1 cellular context compared by ENCODE assay signal in the genomic region with DNA sequence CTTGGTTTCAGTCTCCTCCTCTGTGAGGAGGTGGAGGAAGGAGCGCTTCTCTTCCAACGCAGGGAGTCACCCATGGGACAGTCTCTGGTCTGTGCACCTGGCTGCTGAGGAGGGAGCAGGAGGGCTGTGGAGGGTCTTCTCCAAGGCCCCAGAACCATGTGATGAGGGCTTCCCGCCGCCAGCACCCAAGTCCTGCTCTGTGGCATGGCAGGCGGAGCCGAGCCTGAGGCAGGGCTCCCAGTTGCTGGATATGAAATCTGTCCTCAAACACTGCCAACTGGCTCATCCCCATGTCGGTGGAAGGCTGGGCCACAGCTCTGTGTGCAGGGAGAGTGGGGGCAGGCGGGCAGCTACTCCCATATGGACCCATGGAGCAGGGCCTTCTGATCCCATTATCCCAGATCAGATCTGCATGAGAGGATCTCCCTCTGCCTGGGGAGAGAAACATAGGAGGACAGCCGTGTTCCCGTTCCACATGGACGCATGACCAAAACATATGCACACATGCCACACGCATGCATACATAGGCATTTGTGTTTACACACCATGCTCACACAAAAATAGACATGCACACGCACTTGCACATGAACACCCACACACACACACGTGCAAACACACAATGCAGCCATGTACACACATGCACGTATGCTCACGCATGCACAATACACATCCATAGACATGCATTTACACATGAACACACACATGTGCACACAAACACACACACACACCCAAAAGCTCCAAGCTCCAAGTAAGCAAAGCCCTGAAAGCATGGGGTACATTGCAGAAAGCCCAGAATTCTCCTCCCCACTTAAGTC.
A peak's percentile ranks its signal among the peaks of the same experiment; 100 is the strongest.
TF ChIP-seq lines count a peak whose summit lies in the region.

No MANE protein-coding gene starts in this region.

TF ChIP-seq in HepG2, 621 proteins besides CTCF, POLR2A, EP300 and RAD21:
- TF ChIP-seq ZNF281 (CRISPR knock-in tag; IDR thresholded peaks at IDR 0.05; ENCODE audit: borderline replicate concordance) = no peak
- TF ChIP-seq, protein P1, sequence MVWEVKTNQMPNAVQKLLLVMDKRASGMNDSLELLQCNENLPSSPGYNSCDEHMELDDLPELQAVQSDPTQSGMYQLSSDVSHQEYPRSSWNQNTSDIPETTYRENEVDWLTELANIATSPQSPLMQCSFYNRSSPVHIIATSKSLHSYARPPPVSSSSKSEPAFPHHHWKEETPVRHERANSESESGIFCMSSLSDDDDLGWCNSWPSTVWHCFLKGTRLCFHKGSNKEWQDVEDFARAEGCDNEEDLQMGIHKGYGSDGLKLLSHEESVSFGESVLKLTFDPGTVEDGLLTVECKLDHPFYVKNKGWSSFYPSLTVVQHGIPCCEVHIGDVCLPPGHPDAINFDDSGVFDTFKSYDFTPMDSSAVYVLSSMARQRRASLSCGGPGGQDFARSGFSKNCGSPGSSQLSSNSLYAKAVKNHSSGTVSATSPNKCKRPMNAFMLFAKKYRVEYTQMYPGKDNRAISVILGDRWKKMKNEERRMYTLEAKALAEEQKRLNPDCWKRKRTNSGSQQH (CRISPR knock-in tag; IDR thresholded peaks at IDR 0.05; ENCODE audit: low read depth) = no peak
- TF ChIP-seq, protein P2, sequence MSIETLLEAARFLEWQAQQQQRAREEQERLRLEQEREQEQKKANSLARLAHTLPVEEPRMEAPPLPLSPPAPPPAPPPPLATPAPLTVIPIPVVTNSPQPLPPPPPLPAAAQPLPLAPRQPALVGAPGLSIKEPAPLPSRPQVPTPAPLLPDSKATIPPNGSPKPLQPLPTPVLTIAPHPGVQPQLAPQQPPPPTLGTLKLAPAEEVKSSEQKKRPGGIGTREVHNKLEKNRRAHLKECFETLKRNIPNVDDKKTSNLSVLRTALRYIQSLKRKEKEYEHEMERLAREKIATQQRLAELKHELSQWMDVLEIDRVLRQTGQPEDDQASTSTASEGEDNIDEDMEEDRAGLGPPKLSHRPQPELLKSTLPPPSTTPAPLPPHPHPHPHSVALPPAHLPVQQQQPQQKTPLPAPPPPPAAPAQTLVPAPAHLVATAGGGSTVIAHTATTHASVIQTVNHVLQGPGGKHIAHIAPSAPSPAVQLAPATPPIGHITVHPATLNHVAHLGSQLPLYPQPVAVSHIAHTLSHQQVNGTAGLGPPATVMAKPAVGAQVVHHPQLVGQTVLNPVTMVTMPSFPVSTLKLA (IDR thresholded peaks at IDR 0.05) = peak; percentile 95
- no peak for TF ChIP-seq MXD4 (CRISPR knock-in tag; IDR thresholded peaks at IDR 0.05)
TF ChIP-seq in HepG2: peak in this region for 1.
